Comparison of ENCODE assay signal across 8 cellular contexts in genomic region chr10:35090162-35090954, GRCh38. TPM values are rescaled to one million over a fixed set of nuclear protein-coding genes. Genes with fewer than 3 reads are reported as not detected.
DNase-seq lines count a peak whose midpoint lies in the region; ATAC-seq, FAIRE-seq and TF ChIP-seq lines count a peak whose summit lies in the region.

TSS of gene CUL2 (minus strand) at chr10:35090341. CDS start at chr10:35071317, 19,024 bp downstream.

- H3K4me3 ChIP-seq in GM12875 (ENCODE audit: low read depth, low read length) (peak within 1 kb of the TSS; percentile 93), pancreas (peak within 1 kb of the TSS; percentile 52 to 89 (median 77)), thyroid gland (replicated peaks in 1 of 3) (peak within 1 kb of the TSS; percentile 77 to 95 (median 83))

- H3K4me1 ChIP-seq in pancreas, result peaks cover 5 to 23% (median 11%) of the 10 kb centered on the region in 3 donors
- peaks cover 11 to 26% of the 10 kb centered on the region in 2 donors for H3K4me1 ChIP-seq in thyroid gland

- ATAC-seq in HG02759 (IDR thresholded peaks at IDR 0.05; ENCODE audit: unreplicated experiment) (peak; percentile 97), Right ventricle myocardium superior (ENCODE audit: poor library complexity) (peak; percentile 99), pancreas (peak; percentile 96 to 98 (median 98))

- intact Hi-C loops in Right ventricle myocardium superior (cut with DNase I) (no loop called here), pancreas (cut with DNase I) (no loop called here), thyroid gland (cut with DNase I) (no loop called here)

- no peaks in the 10 kb centered on the region for H3K36me3 ChIP-seq in pancreas
- no peaks in the 10 kb centered on the region for H3K36me3 ChIP-seq in thyroid gland

- H3K27ac ChIP-seq in pancreas (peak within 1 kb of the TSS; percentile 68 to 91 (median 80)), thyroid gland (peak within 1 kb of the TSS; percentile 93 to 95 (median 94))

- H3K9me3 ChIP-seq in pancreas (no peaks in the 10 kb centered on the region), thyroid gland (no peaks in the 10 kb centered on the region)

- DNase-seq in NCI-H128 (lab: John Stamatoyannopoulos, UW; ENCODE audit: unreplicated experiment) (peak; percentile 45), SW 1271 (lab: John Stamatoyannopoulos, UW) (peak; percentile 75 to 89), Right ventricle myocardium superior (peak; percentile 94), pancreas (peak; percentile 89 to 95 (median 94)), thyroid gland (peak; percentile 85 to 92)
- DNase-seq in activated naive CD8-positive, alpha-beta T cell treated with anti-CD3 and anti-CD28 coated beads, Interleukin-2, amount 50 U/mL, for 16 hours (ENCODE audit: low read depth, low spot score), result peak; percentile 84

- TF ChIP-seq CTCF in GM12875 (IDR thresholded peaks at IDR 0.05; ENCODE audit: borderline replicate concordance, insufficient read depth, low read depth, low read length), result no peak
- no peak for TF ChIP-seq CTCF in pancreas (IDR thresholded peaks at IDR 0.05)
- peak in 1 of 6 experiments; percentile 4 for TF ChIP-seq CTCF in thyroid gland (IDR thresholded peaks at IDR 0.05)

- H3K27me3 ChIP-seq in pancreas (no peaks in the 10 kb centered on the region), thyroid gland (no peaks in the 10 kb centered on the region)

- 0 to 1% methylated on average over 43 to 59 of the region's 59 CpGs for WGBS in pancreas, 2 donors
- WGBS in thyroid gland, 2 donors, result 0 to 1% methylated on average over 12 to 21 of the region's 59 CpGs

- peak in 1 of 2 donors; percentile 44 for TF ChIP-seq POLR2A in thyroid gland (IDR thresholded peaks at IDR 0.05)

- FAIRE-seq in pancreas (lab: Jason Lieb, UNC), result no peak

RNA-seq across cellular contexts. Expression of gene CUL2, which starts in this region (rescaled TPM):
- 35.7 TPM for total RNA-seq in Right ventricle myocardium superior
- 10 to 100 TPM in 5 of 6 donors, 1 to 10 TPM in 1; 8.3 to 20.0 (median 13.2) TPM for total RNA-seq in pancreas
- polyA plus RNA-seq in pancreas, result 1 to 10 TPM; 3.6 to 7.6 TPM
- 10 to 100 TPM; 16.5 to 19.0 (median 18.2) TPM for total RNA-seq in thyroid gland

Comparison
In these comparisons a context has a peak if more than half of its experiments do, and no peak if none do; other contexts are left out.
1. Peak in every context shown above with its lines: DNase-seq, ATAC-seq, H3K4me3 ChIP-seq and H3K27ac ChIP-seq.